In genomic region chr11:2362414-2362813, GRCh38 we compare ENCODE assay signal across 29 cellular contexts.
"Had no signal": no experiment of that assay in that cellular context is flagged by ENCODE, and none has a peak within 500 bp of the region (broad histone marks: within the 10 kb centered on the region; RNA-seq: fewer than 3 reads in every experiment).

No MANE protein-coding gene starts in this region.

- H3K4me3 ChIP-seq: colonic mucosa, esophagus muscularis mucosa, gastroesophageal sphincter, heart left ventricle, hepatocyte, neural progenitor cell, right lobe of liver, testis, tibial artery, upper lobe of left lung, uterus had no signal

- H3K27ac ChIP-seq: colonic mucosa, epithelial cell of prostate, esophagus muscularis mucosa, foreskin keratinocyte, gastroesophageal sphincter, heart left ventricle, hepatocyte, neural progenitor cell, right lobe of liver, testis, tibial artery, upper lobe of left lung, uterus had no signal

- H3K27me3 Mint-ChIP-seq: naive thymus-derived CD4-positive, alpha-beta T cell had no signal

- ATAC-seq: foreskin keratinocyte; gastroesophageal sphincter; heart left ventricle; naive thymus-derived CD4-positive, alpha-beta T cell had no signal

- H3K36me3 ChIP-seq: colonic mucosa, esophagus muscularis mucosa, gastroesophageal sphincter, heart left ventricle, neural progenitor cell, right lobe of liver, tibial artery, upper lobe of left lung, uterus had no signal

- DNase-seq: colonic mucosa; effector CD8-positive, alpha-beta T cell; endodermal cell; foreskin keratinocyte; heart left ventricle; kidney; mammary epithelial cell; mesendoderm; midbrain; naive thymus-derived CD4-positive, alpha-beta T cell; nucleus accumbens; retina; right lobe of liver; small intestine; stimulated activated CD4-positive, alpha-beta T cell treated with anti-CD3 and anti-CD28 coated beads, Interleukin-15, amount 100 ng/mL, for 24 hours; stimulated activated CD4-positive, alpha-beta T cell treated with anti-CD3 and anti-CD28 coated beads, Interleukin-2, amount 100 ng/mL, for 48 hours; stimulated activated naive CD4-positive, alpha-beta T cell; substantia nigra; testis; tibial artery; upper lobe of left lung; uterus had no signal

- H3K4me1 ChIP-seq: colonic mucosa, foreskin keratinocyte, neural progenitor cell, uterus had no signal

- H3K9me3 ChIP-seq: colonic mucosa, esophagus muscularis mucosa, gastroesophageal sphincter, heart left ventricle, right lobe of liver, testis, tibial artery, upper lobe of left lung, uterus had no signal

- H3K4me2 ChIP-seq: hepatocyte, neural progenitor cell had no signal

- H3K9ac ChIP-seq: neural progenitor cell had no signal

- H3K4me3 Mint-ChIP-seq: dendritic cell treated with granulocyte-macrophage colony-stimulating factor and Interleukin-4, amounts not matched to agents 40 ng/mL and 50 ng/mL, for 4 days; endodermal cell; nephron; neural progenitor cell had no signal

- H3K4me1 Mint-ChIP-seq: endodermal cell, nephron had no signal

- H3K36me3 Mint-ChIP-seq: naive thymus-derived CD4-positive, alpha-beta T cell; neural progenitor cell had no signal

- H3K27ac Mint-ChIP-seq: dendritic cell treated with granulocyte-macrophage colony-stimulating factor and Interleukin-4, amounts not matched to agents 40 ng/mL and 50 ng/mL, for 4 days; endodermal cell; naive thymus-derived CD4-positive, alpha-beta T cell; nephron; neural progenitor cell had no signal

- H3K27me3 ChIP-seq: colonic mucosa, esophagus muscularis mucosa, foreskin keratinocyte, gastroesophageal sphincter, heart left ventricle, hepatocyte, neural progenitor cell, right lobe of liver, testis, tibial artery, upper lobe of left lung, uterus had no signal

- H2AFZ ChIP-seq: hepatocyte, neural progenitor cell had no signal
